Comparison of ENCODE assay signal across 11 cellular contexts in genomic region chr1:181127898-181128453, GRCh38. TPM values are rescaled to one million over a fixed set of nuclear protein-coding genes. Genes with fewer than 3 reads are reported as not detected.
DNase-seq lines count a peak whose midpoint lies in the region; ATAC-seq and TF ChIP-seq lines count a peak whose summit lies in the region.
"Had no signal": no experiment of that assay in that cellular context is flagged by ENCODE, and none has a peak within 500 bp of the region (broad histone marks: within the 10 kb centered on the region; RNA-seq: fewer than 3 reads in every experiment).

No MANE protein-coding gene starts in this region.

- peak overlapping the region; percentile 79; the same call in 1 of the 2 replicates for H3K27ac ChIP-seq in MM.1S (ENCODE audit: low read length)
- peak overlapping the region in 41 of 59 donors; percentile 10 to 79 (median 59) for H3K27ac ChIP-seq in dorsolateral prefrontal cortex
- H3K27ac ChIP-seq: psoas muscle had no signal

- TF ChIP-seq CTCF in MM.1S (IDR thresholded peaks at IDR 0.05; ENCODE audit: low read length) (no peak), dorsolateral prefrontal cortex (IDR thresholded peaks at IDR 0.05 in 54 of 56, conservative IDR thresholded peaks at IDR 0.05 in 2 of 56; ENCODE audit: low read depth in 1 of 56, partially characterized antibody in 56 of 56) (no peak)

- no peaks in the 10 kb centered on the region for H4K20me1 ChIP-seq in MM.1S (ENCODE audit: insufficient read depth, low read length)

- no peaks in the 10 kb centered on the region for H3K36me3 Mint-ChIP-seq in stimulated activated naive B cell treated with anti-CD40 and anti-IgM and Interleukin-4, amounts not matched to agents 10 μg/mL and 1 μg/mL and 100 μg/mL, for 72 hours

- H3K4me1 ChIP-seq in MM.1S (ENCODE audit: low read length) = peaks cover 55% of the 10 kb centered on the region

- H3K4me2 ChIP-seq in MM.1S (ENCODE audit: low read depth, low read length) = peak overlapping the region; percentile 79; the same call in 1 of the 2 replicates

- H3K9me2 ChIP-seq in MM.1S (replicated peaks; ENCODE audit: insufficient read depth, low read length) = no peaks in the 10 kb centered on the region

- peaks cover 13% of the 10 kb centered on the region; the same call in 1 of the 2 replicates for H3F3A ChIP-seq in MM.1S (ENCODE audit: insufficient read depth, low read length)

- no peaks in the 10 kb centered on the region for H3K27me3 Mint-ChIP-seq in stimulated activated naive B cell treated with anti-CD40 and anti-IgM and Interleukin-4, amounts not matched to agents 10 μg/mL and 1 μg/mL and 100 μg/mL, for 72 hours

- H3K4me3 ChIP-seq in MM.1S (ENCODE audit: low read length) (no peak overlapping the region), dorsolateral prefrontal cortex (no peak overlapping the region)
- H3K4me3 ChIP-seq: psoas muscle had no signal

- intact Hi-C loops in dorsolateral prefrontal cortex (cut with DNase I) = no loop called here

- no peaks in the 10 kb centered on the region for H3K79me2 ChIP-seq in MM.1S (ENCODE audit: low read length)

- peak; percentile 5 to 16 for DNase-seq in NOMO-1 (lab: John Stamatoyannopoulos, UW; ENCODE audit: unreplicated experiment in 2 of 2)
- no peak for DNase-seq in NOMO-1 treated with dmso at 0.1 percent for 144 hours (lab: John Stamatoyannopoulos, UW; ENCODE audit: unreplicated experiment)
- no peak for DNase-seq in MM.1S
- no peak for DNase-seq in dorsolateral prefrontal cortex
- DNase-seq in stimulated activated naive B cell treated with anti-CD40 and anti-IgM and Interleukin-4, amounts not matched to agents 10 μg/mL and 1 μg/mL and 100 μg/mL, for 72 hours = no peak
- no peak for DNase-seq in superior temporal gyrus (ENCODE audit: extremely low spot score)
- DNase-seq: activated naive CD4-positive, alpha-beta T cell treated with anti-CD3 and anti-CD28 coated beads for 36 hours; psoas muscle had no signal

- H3K4me3 Mint-ChIP-seq in stimulated activated naive B cell treated with anti-CD40 and anti-IgM and Interleukin-4, amounts not matched to agents 10 μg/mL and 1 μg/mL and 100 μg/mL, for 72 hours = peak overlapping the region; percentile 84 to 85
- H3K4me3 Mint-ChIP-seq: activated naive CD4-positive, alpha-beta T cell treated with anti-CD3 and anti-CD28 coated beads for 36 hours; T-helper 2 cell treated with Interferon-gamma antibody and Interleukin-4, amounts not matched to agents 5 μg/mL and 100 μg/mL, for 36 hours had no signal

- peak overlapping the region; percentile 82; the same call in 1 of the 2 replicates for H2AFZ ChIP-seq in MM.1S (ENCODE audit: low read length)

- H3K9ac ChIP-seq in MM.1S (ENCODE audit: low read length) = no peak overlapping the region

- peaks cover 64 to 96% of the 10 kb centered on the region in 2 donors for H3K4me1 Mint-ChIP-seq in stimulated activated naive B cell treated with anti-CD40 and anti-IgM and Interleukin-4, amounts not matched to agents 10 μg/mL and 1 μg/mL and 100 μg/mL, for 72 hours

- ATAC-seq in stimulated activated naive B cell treated with anti-CD40 and anti-IgM and Interleukin-4, amounts not matched to agents 10 μg/mL and 1 μg/mL and 100 μg/mL, for 72 hours (replicated peaks) = no peak
- ATAC-seq in GM21619 (IDR thresholded peaks at IDR 0.05; ENCODE audit: unreplicated experiment) = no peak
- ATAC-seq in GM18868 (IDR thresholded peaks at IDR 0.05; ENCODE audit: unreplicated experiment) = no peak

- H3K27ac Mint-ChIP-seq in stimulated activated naive B cell treated with anti-CD40 and anti-IgM and Interleukin-4, amounts not matched to agents 10 μg/mL and 1 μg/mL and 100 μg/mL, for 72 hours = peak overlapping the region; percentile 97
- H3K27ac Mint-ChIP-seq: activated naive CD4-positive, alpha-beta T cell treated with anti-CD3 and anti-CD28 coated beads for 36 hours had no signal

- H3K27me3 ChIP-seq in MM.1S (replicated peaks; ENCODE audit: insufficient read depth, low read length) = no peaks in the 10 kb centered on the region
- H3K27me3 ChIP-seq in dorsolateral prefrontal cortex = no peaks in the 10 kb centered on the region

- H3K9me3 ChIP-seq in MM.1S (replicated peaks; ENCODE audit: insufficient read depth, low read length) = no peaks in the 10 kb centered on the region
- H3K9me3 ChIP-seq: psoas muscle had no signal

- no peaks in the 10 kb centered on the region for H3K36me3 ChIP-seq in MM.1S (replicated peaks; ENCODE audit: insufficient read depth, low read length)

- no peaks in the 10 kb centered on the region for H3K9me3 Mint-ChIP-seq in stimulated activated naive B cell treated with anti-CD40 and anti-IgM and Interleukin-4, amounts not matched to agents 10 μg/mL and 1 μg/mL and 100 μg/mL, for 72 hours
- H3K9me3 Mint-ChIP-seq: activated naive CD4-positive, alpha-beta T cell treated with anti-CD3 and anti-CD28 coated beads for 36 hours; T-helper 2 cell treated with Interferon-gamma antibody and Interleukin-4, amounts not matched to agents 5 μg/mL and 100 μg/mL, for 36 hours had no signal

RNA-seq across cellular contexts. Expression of gene IER5, which starts 39.5 kb away (rescaled TPM):
- 10 to 100 TPM in 118 of 120 experiments, 1 to 10 TPM in 2; 8.1 to 74.9 (median 17.6) TPM for total RNA-seq in dorsolateral prefrontal cortex

Comparison
In these comparisons a context has a peak if more than half of its experiments do, and no peak if none do; other contexts are left out.
1. DNase-seq: peak in NOMO-1 (2 of 2); none in NOMO-1 treated with dmso at 0.1 percent for 144 hours (single experiment), MM.1S (single experiment), dorsolateral prefrontal cortex (0 of 10), stimulated activated naive B cell treated with anti-CD40 and anti-IgM and Interleukin-4, amounts not matched to agents 10 μg/mL and 1 μg/mL and 100 μg/mL, for 72 hours (single experiment) and superior temporal gyrus (single experiment).